ENCODE assay signal across 21 cellular contexts in the genomic region with DNA sequence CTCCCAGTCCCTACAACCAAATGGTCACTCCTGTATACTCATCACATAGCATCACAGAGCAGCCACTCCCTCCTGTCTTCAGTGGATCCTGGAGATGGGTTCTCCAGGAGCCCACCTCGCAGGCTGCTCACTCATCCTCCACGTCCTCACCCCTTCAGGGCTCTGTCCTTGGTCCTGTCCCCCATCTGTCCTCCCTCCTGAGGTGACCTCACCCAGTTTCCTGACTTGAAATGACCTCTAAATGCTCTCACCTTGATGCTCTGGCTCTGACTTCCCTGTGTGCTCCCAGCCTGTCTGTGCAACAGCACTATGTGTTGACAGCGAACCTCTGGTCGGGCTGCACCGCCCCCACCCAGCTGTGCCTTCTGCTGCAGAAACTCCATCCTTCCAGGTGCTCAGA. TPM values are rescaled to one million over a fixed set of nuclear protein-coding genes. Genes with fewer than 3 reads are reported as not detected.
DNase-seq lines count a peak whose midpoint lies in the region; ATAC-seq, FAIRE-seq and TF ChIP-seq lines count a peak whose summit lies in the region.
"Had no signal": no experiment of that assay in that cellular context is flagged by ENCODE, and none has a peak within 500 bp of the region (broad histone marks: within the 10 kb centered on the region; RNA-seq: fewer than 3 reads in every experiment).

No MANE protein-coding gene starts in this region.

- no peak overlapping the region for H3K4ac ChIP-seq in trophoblast cell (ENCODE audit: low read depth, low read length)

- H3K79me2 ChIP-seq in GM23338 (replicated peaks; ENCODE audit: insufficient read depth) (peaks cover 21% of the 10 kb centered on the region), trophoblast cell (ENCODE audit: control insufficient read depth, insufficient read depth, low read length, poor library complexity) (peaks cover 10% of the 10 kb centered on the region)

- no peak overlapping the region for H2BK12ac ChIP-seq in trophoblast cell (ENCODE audit: low read length)

- no CpG with 5 or more reads among the region's 5 CpGs for WGBS in trophoblast cell (ENCODE audit: extremely low coverage, insufficient coverage, insufficient read length)

- peak overlapping the region; percentile 25 to 90 for H3K4me3 Mint-ChIP-seq in CD14-positive monocyte
- no peak overlapping the region; the same call in 2 of the 3 replicates for H3K4me3 Mint-ChIP-seq in GM23338
- peak overlapping the region in 4 of 5 experiments; percentile 90 to 94 (median 92) for H3K4me3 Mint-ChIP-seq in brain
- peak overlapping the region; percentile 94 for H3K4me3 Mint-ChIP-seq in neural crest cell
- H3K4me3 Mint-ChIP-seq: activated naive CD8-positive, alpha-beta T cell treated with anti-CD3 and anti-CD28 coated beads for 36 hours had no signal

- H3K18ac ChIP-seq in trophoblast cell (ENCODE audit: low read length): no peak overlapping the region

- H4K20me1 ChIP-seq in GM23338 (replicated peaks; ENCODE audit: insufficient read depth): peaks cover 20% of the 10 kb centered on the region

- TF ChIP-seq CTCF in CD14-positive monocyte (IDR thresholded peaks at IDR 0.05): no peak
- TF ChIP-seq CTCF in GM23338 (conservative IDR thresholded peaks at IDR 0.05; ENCODE audit: low read depth in 2 of 2): no peak
- no peak for TF ChIP-seq CTCF in brain (conservative IDR thresholded peaks at IDR 0.05)
- no peak for TF ChIP-seq CTCF in neural crest cell (conservative IDR thresholded peaks at IDR 0.05)

- H4K91ac ChIP-seq in trophoblast cell (ENCODE audit: low read depth, low read length): no peak overlapping the region

- H3K4me1 ChIP-seq in GM23338 (ENCODE audit: insufficient read depth) (peaks cover 22% of the 10 kb centered on the region), trophoblast cell (ENCODE audit: control insufficient read depth in 1 of 2, insufficient read depth in 2 of 2, low read length in 2 of 2) (peaks cover 7 to 12% of the 10 kb centered on the region in 2 experiments)

- no peaks in the 10 kb centered on the region for H3F3A ChIP-seq in GM23338 (replicated peaks; ENCODE audit: low read depth)

- H3K27ac Mint-ChIP-seq in CD14-positive monocyte: no peak overlapping the region
- H3K27ac Mint-ChIP-seq in GM23338: no peak overlapping the region
- H3K27ac Mint-ChIP-seq in brain: no peak overlapping the region
- no peak overlapping the region for H3K27ac Mint-ChIP-seq in neural crest cell (ENCODE audit: unreplicated experiment)
- H3K27ac Mint-ChIP-seq: activated CD4-positive, alpha-beta T cell treated with anti-CD3 and anti-CD28 coated beads for 36 hours; activated naive CD8-positive, alpha-beta T cell treated with anti-CD3 and anti-CD28 coated beads for 36 hours; activated T-cell treated with anti-CD3 and anti-CD28 coated beads, Interleukin-2, amount 50 U/mL, for 72 hours; mesothelial cell of epicardium; progenitor cell of endocrine pancreas had no signal

- no peak for FAIRE-seq in RCC 7860 (lab: Jason Lieb, UNC)

- H3K79me1 ChIP-seq in trophoblast cell (ENCODE audit: low read length): peaks cover 11% of the 10 kb centered on the region

- H3K4me1 Mint-ChIP-seq in CD14-positive monocyte (peaks cover 30% of the 10 kb centered on the region), GM23338 (peaks cover 28% of the 10 kb centered on the region), brain (peaks cover 37% of the 10 kb centered on the region), neural crest cell (peaks cover 22% of the 10 kb centered on the region)

- no peak overlapping the region for H4K12ac ChIP-seq in trophoblast cell (ENCODE audit: low read depth, low read length)

- no peak overlapping the region for H3K23ac ChIP-seq in trophoblast cell (ENCODE audit: low read length)

- H3K9me2 ChIP-seq in GM23338 (ENCODE audit: insufficient read depth): no peaks in the 10 kb centered on the region

- no peak for ATAC-seq in GM23338
- ATAC-seq: activated CD4-positive, alpha-beta T cell treated with anti-CD3 and anti-CD28 coated beads for 36 hours; activated T-cell treated with anti-CD3 and anti-CD28 coated beads, Interleukin-2, amount 50 U/mL, for 72 hours; foreskin keratinocyte had no signal

- H2BK5ac ChIP-seq in trophoblast cell (ENCODE audit: low read depth, low read length, poor library complexity): no peak overlapping the region

- no peak overlapping the region for H2BK120ac ChIP-seq in trophoblast cell (ENCODE audit: insufficient read depth, low read length, poor library complexity)

- no peak overlapping the region for H3K9ac ChIP-seq in trophoblast cell (ENCODE audit: low read length)

- H3K4me3 ChIP-seq in GM23338 (no peak overlapping the region), trophoblast cell (ENCODE audit: low read depth, low read length) (no peak overlapping the region)
- H3K4me3 ChIP-seq: left ventricle myocardium inferior, vagina had no signal

- H2AK5ac ChIP-seq in trophoblast cell (ENCODE audit: low read length): no peak overlapping the region

- H2AFZ ChIP-seq in GM23338 (no peak overlapping the region), trophoblast cell (ENCODE audit: insufficient read depth, low read length, poor library complexity) (no peak overlapping the region)

- no peak overlapping the region for H4K8ac ChIP-seq in trophoblast cell (ENCODE audit: low read depth, low read length)

- H3K27me3 ChIP-seq in GM23338 (ENCODE audit: insufficient read depth) (no peaks in the 10 kb centered on the region), trophoblast cell (ENCODE audit: insufficient read depth, low read length) (no peaks in the 10 kb centered on the region)
- H3K27me3 ChIP-seq: foreskin keratinocyte, vagina had no signal

- H3K4me2 ChIP-seq in GM23338: no peak overlapping the region
- H3K4me2 ChIP-seq in trophoblast cell (ENCODE audit: low read length): no peak overlapping the region

- H3K27ac ChIP-seq in GM23338 (ENCODE audit: low read depth): no peak overlapping the region
- no peak overlapping the region for H3K27ac ChIP-seq in trophoblast cell (ENCODE audit: low read depth, low read length)
- H3K27ac ChIP-seq: foreskin keratinocyte, left ventricle myocardium inferior, vagina had no signal

- H3K9me3 ChIP-seq in trophoblast cell (ENCODE audit: insufficient read depth, low read depth, low read length): no peaks in the 10 kb centered on the region
- H3K9me3 ChIP-seq: left ventricle myocardium inferior, vagina had no signal

- H3K36me3 ChIP-seq in GM23338 (ENCODE audit: insufficient read depth) (no peaks in the 10 kb centered on the region), trophoblast cell (ENCODE audit: control insufficient read depth in 1 of 2, insufficient read depth in 2 of 2, low read length in 2 of 2) (peaks cover 0 to 3% of the 10 kb centered on the region in 2 experiments)
- H3K36me3 ChIP-seq: left ventricle myocardium inferior, vagina had no signal

- DNase-seq in CD14-positive monocyte (ENCODE audit: low spot score) (no peak), GM23338 (ENCODE audit: low spot score) (no peak), neural crest cell (ENCODE audit: low read depth, low spot score) (no peak), RCC 7860 (ENCODE audit: low spot score) (no peak), NCI-H1417 treated with DMSO at 0.1 percent for 48 hours (lab: John Stamatoyannopoulos, UW) (no peak), trophoblast cell (no peak)
- DNase-seq: activated CD4-positive, alpha-beta T cell treated with anti-CD3 and anti-CD28 coated beads for 36 hours; activated naive CD8-positive, alpha-beta T cell treated with anti-CD3 and anti-CD28 coated beads for 36 hours; activated T-cell treated with anti-CD3 and anti-CD28 coated beads, Interleukin-2, amount 50 U/mL, for 72 hours; Calu3; effector CD4-positive, alpha-beta T cell; foreskin keratinocyte; GOT3; left ventricle myocardium inferior; NCI-H1694 treated with DMSO at 0.1 percent for 48 hours; NCI-H774; Right ventricle myocardium superior had no signal

- H3K27me3 Mint-ChIP-seq in CD14-positive monocyte (ENCODE audit: low read depth in 3 of 3): peaks cover 11 to 27% (median 18%) of the 10 kb centered on the region in 3 donors
- H3K27me3 Mint-ChIP-seq in GM23338 (ENCODE audit: insufficient read depth, low read depth, poor library complexity): peaks cover 5% of the 10 kb centered on the region
- H3K27me3 Mint-ChIP-seq in brain: peaks cover 22% of the 10 kb centered on the region
- peaks cover 38% of the 10 kb centered on the region for H3K27me3 Mint-ChIP-seq in neural crest cell (ENCODE audit: low read depth)

- H3K14ac ChIP-seq in trophoblast cell (ENCODE audit: low read length): no peak overlapping the region

- peaks cover 3% of the 10 kb centered on the region in 2 donors for H3K36me3 Mint-ChIP-seq in CD14-positive monocyte
- H3K36me3 Mint-ChIP-seq in GM23338 (ENCODE audit: low read depth): peaks cover 3% of the 10 kb centered on the region; the same call in 2 of the 3 replicates
- H3K36me3 Mint-ChIP-seq in brain: peaks cover 10% of the 10 kb centered on the region
- H3K36me3 Mint-ChIP-seq in neural crest cell (ENCODE audit: low read depth): no peaks in the 10 kb centered on the region
- H3K36me3 Mint-ChIP-seq: mesothelial cell of epicardium had no signal

- intact Hi-C loops in CD14-positive monocyte (cut with micrococcal nuclease): no loop called here

- H3K9me3 Mint-ChIP-seq in CD14-positive monocyte: peaks cover 0 to 3% (median 0%) of the 10 kb centered on the region in 7 donors
- no peaks in the 10 kb centered on the region for H3K9me3 Mint-ChIP-seq in GM23338
- H3K9me3 Mint-ChIP-seq in brain: peaks cover 0 to 3% (median 0%) of the 10 kb centered on the region in 5 experiments
- no peaks in the 10 kb centered on the region for H3K9me3 Mint-ChIP-seq in neural crest cell
- H3K9me3 Mint-ChIP-seq: activated naive CD8-positive, alpha-beta T cell treated with anti-CD3 and anti-CD28 coated beads for 36 hours; activated T-cell treated with anti-CD3 and anti-CD28 coated beads, Interleukin-2, amount 50 U/mL, for 72 hours; mesothelial cell of epicardium had no signal

TF ChIP-seq in GM23338, 12 proteins besides CTCF, POLR2A, EP300 and RAD21 (continues in another document):
- TF ChIP-seq EZH2 (IDR thresholded peaks at IDR 0.05; ENCODE audit: low read depth, unreplicated experiment): no peak
- no peak for TF ChIP-seq JUNB (IDR thresholded peaks at IDR 0.05; ENCODE audit: unreplicated experiment)
- TF ChIP-seq CREB1 (CRISPR knock-in tag; IDR thresholded peaks at IDR 0.05; ENCODE audit: low read depth): no peak

RNA-seq across cellular contexts. Expression of gene PPP2R2D, which starts 2.1 kb away (rescaled TPM):
- 10 to 100 TPM; 12.8 to 12.9 TPM for polyA plus RNA-seq in CD14-positive monocyte
- 33.7 and 35.8 TPM in 2 replicates for total RNA-seq in GM23338 (2014; rRNA removed; shearing (Covaris generic))
- 28.8 and 30.5 TPM in 2 replicates for polyA plus RNA-seq in GM23338 (2016; fragmentation: Nextera tagmentation; extraction: Ambion mirVana)
- 44.5 TPM for polyA plus RNA-seq in brain (ENCODE audit: insufficient read depth, low read depth, low replicate concordance)
- total RNA-seq in neural crest cell: 39.3 and 45.0 TPM in 2 replicates
- polyA plus RNA-seq in trophoblast cell (2013): 40.4 and 40.5 TPM in 2 replicates
